In the genomic region with DNA sequence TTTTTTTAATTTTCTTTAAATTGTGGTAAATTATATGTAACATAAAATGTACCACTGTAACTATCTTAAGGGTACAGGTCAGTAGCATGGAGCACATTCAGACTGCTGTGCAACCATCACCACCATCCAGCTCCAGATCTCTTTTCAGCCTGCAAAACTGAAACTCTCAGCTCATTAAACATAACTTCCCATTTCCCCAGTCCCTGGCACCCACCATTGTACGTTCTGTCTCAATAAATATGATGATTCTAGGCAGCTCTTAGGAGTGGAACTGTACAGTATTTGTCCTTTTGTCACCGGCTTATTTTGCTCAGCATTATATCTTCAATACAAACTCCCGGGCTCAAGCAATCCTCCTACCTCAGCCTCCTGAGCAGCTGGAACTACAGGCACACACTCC, we compare ENCODE assay signal across 11 cellular contexts. TPM values are rescaled to one million over a fixed set of nuclear protein-coding genes. Genes with fewer than 3 reads are reported as not detected.
DNase-seq lines count a peak whose midpoint lies in the region; ATAC-seq and TF ChIP-seq lines count a peak whose summit lies in the region.
"Had no signal": no experiment of that assay in that cellular context is flagged by ENCODE, and none has a peak within 500 bp of the region (broad histone marks: within the 10 kb centered on the region; RNA-seq: fewer than 3 reads in every experiment).

No MANE protein-coding gene starts in this region.

- H3K9ac ChIP-seq in colonic mucosa (ENCODE audit: low read depth in 2 of 2, low read length in 2 of 2) = peak overlapping the region in 1 of 2 donors; percentile 71

- intact Hi-C loops in activated CD4-positive, alpha-beta T cell treated with anti-CD3 and anti-CD28 coated beads for 36 hours (cut with DNase I, micrococcal nuclease) = loop anchor here in 1 of 2 experiments (1.0 kb wide), 1 partner anchor 34 kb away; no protein-coding TSS in a partner anchor
- intact Hi-C loops in colonic mucosa (cut with DNase I) = no loop called here

- H3K27ac ChIP-seq in colonic mucosa (peak overlapping the region; percentile 86), RWPE1 (no peak overlapping the region)
- H3K27ac ChIP-seq: epithelial cell of prostate had no signal

- TF ChIP-seq CTCF in colonic mucosa (IDR thresholded peaks at IDR 0.05) (no peak), RWPE1 (conservative IDR thresholded peaks at IDR 0.05; ENCODE audit: low read depth) (no peak)

- H3K9me3 Mint-ChIP-seq in activated CD4-positive, alpha-beta T cell treated with anti-CD3 and anti-CD28 coated beads for 36 hours (ENCODE audit: low read depth) = no peaks in the 10 kb centered on the region
- no peaks in the 10 kb centered on the region for H3K9me3 Mint-ChIP-seq in stimulated activated effector memory CD8-positive, alpha-beta T cell treated with anti-CD3 and anti-CD28 coated beads, Interleukin-12 subunit alpha, Interleukin-12 subunit beta, amount 100 ng/mL, for 72 hours

- peak overlapping the region; percentile 99 for H3K27ac Mint-ChIP-seq in activated CD4-positive, alpha-beta T cell treated with anti-CD3 and anti-CD28 coated beads for 36 hours
- peak overlapping the region; percentile 98 for H3K27ac Mint-ChIP-seq in stimulated activated effector memory CD8-positive, alpha-beta T cell treated with anti-CD3 and anti-CD28 coated beads, Interleukin-12 subunit alpha, Interleukin-12 subunit beta, amount 100 ng/mL, for 72 hours

- ATAC-seq in activated CD4-positive, alpha-beta T cell treated with anti-CD3 and anti-CD28 coated beads for 36 hours = no peak
- ATAC-seq in stimulated activated effector memory CD8-positive, alpha-beta T cell treated with anti-CD3 and anti-CD28 coated beads, Interleukin-12 subunit alpha, Interleukin-12 subunit beta, amount 100 ng/mL, for 72 hours = no peak
- ATAC-seq in HG03039 (IDR thresholded peaks at IDR 0.05; ENCODE audit: unreplicated experiment) = no peak
- no peak for ATAC-seq in GM18909 (IDR thresholded peaks at IDR 0.05; ENCODE audit: poor library complexity, unreplicated experiment)

- H3K27me3 Mint-ChIP-seq in activated CD4-positive, alpha-beta T cell treated with anti-CD3 and anti-CD28 coated beads for 36 hours = no peaks in the 10 kb centered on the region

- DNase-seq in activated CD4-positive, alpha-beta T cell treated with anti-CD3 and anti-CD28 coated beads for 36 hours = no peak
- DNase-seq in activated CD4-positive, alpha-beta T cell treated with anti-CD3 and anti-CD28 coated beads for 48 hours = no peak
- peak; percentile 85 for DNase-seq in NOMO-1 treated with DMSO at 0.1 percent for 48 hours (lab: John Stamatoyannopoulos, UW; ENCODE audit: unreplicated experiment)
- DNase-seq in colonic mucosa = no peak
- no peak for DNase-seq in stimulated activated effector memory CD8-positive, alpha-beta T cell treated with anti-CD3 and anti-CD28 coated beads, Interleukin-12 subunit alpha, Interleukin-12 subunit beta, amount 100 ng/mL, for 72 hours (ENCODE audit: low spot score in 2 of 2)
- no peak for DNase-seq in RWPE1 (ENCODE audit: low spot score)
- DNase-seq: IMR-90, NCI-H446 had no signal

- POLR2A ChIA-PET in activated CD4-positive, alpha-beta T cell treated with anti-CD3 and anti-CD28 coated beads for 36 hours (lab: Charles Lee) = interaction anchor here (0.9 kb wide), 1 partner anchor 10 kb away, joined by 6 read pairs; no protein-coding TSS in a partner anchor
- POLR2A ChIA-PET in RWPE1 (lab: Yijun Ruan, JAX; ENCODE audit: low non-redundant PET) = no interaction called here

- H3K36me3 Mint-ChIP-seq in activated CD4-positive, alpha-beta T cell treated with anti-CD3 and anti-CD28 coated beads for 36 hours (ENCODE audit: low read depth) = peaks cover 58% of the 10 kb centered on the region
- H3K36me3 Mint-ChIP-seq in stimulated activated effector memory CD8-positive, alpha-beta T cell treated with anti-CD3 and anti-CD28 coated beads, Interleukin-12 subunit alpha, Interleukin-12 subunit beta, amount 100 ng/mL, for 72 hours = peaks cover 73% of the 10 kb centered on the region

- no peaks in the 10 kb centered on the region for H3K27me3 ChIP-seq in colonic mucosa

- peaks cover 7% of the 10 kb centered on the region for H3K4me1 ChIP-seq in colonic mucosa

- CTCF ChIA-PET in activated CD4-positive, alpha-beta T cell treated with anti-CD3 and anti-CD28 coated beads for 36 hours (lab: Charles Lee) = interaction anchor here (0.6 to 3.4 kb wide), 8 partner anchors 26 to 1899 kb away, joined by 3 to 40 read pairs (median 3); no protein-coding TSS in a partner anchor
- CTCF ChIA-PET in RWPE1 (lab: Yijun Ruan, JAX) = interaction anchor here (0.6 kb wide), 2 partner anchors 506 to 905 kb away, joined by 3 to 5 read pairs; no protein-coding TSS in a partner anchor

- H3K9me3 ChIP-seq in colonic mucosa = no peaks in the 10 kb centered on the region

- peak overlapping the region; percentile 92 for H3K4me3 Mint-ChIP-seq in activated CD4-positive, alpha-beta T cell treated with anti-CD3 and anti-CD28 coated beads for 36 hours
- H3K4me3 Mint-ChIP-seq in stimulated activated effector memory CD8-positive, alpha-beta T cell treated with anti-CD3 and anti-CD28 coated beads, Interleukin-12 subunit alpha, Interleukin-12 subunit beta, amount 100 ng/mL, for 72 hours = peak overlapping the region; percentile 93

- no peak overlapping the region for H3K4me3 ChIP-seq in colonic mucosa

- no peaks in the 10 kb centered on the region for H3K36me3 ChIP-seq in colonic mucosa

- H3K4me1 Mint-ChIP-seq in activated CD4-positive, alpha-beta T cell treated with anti-CD3 and anti-CD28 coated beads for 36 hours = peaks cover 63% of the 10 kb centered on the region
- H3K4me1 Mint-ChIP-seq in stimulated activated effector memory CD8-positive, alpha-beta T cell treated with anti-CD3 and anti-CD28 coated beads, Interleukin-12 subunit alpha, Interleukin-12 subunit beta, amount 100 ng/mL, for 72 hours = peaks cover 58% of the 10 kb centered on the region

RNA-seq across cellular contexts. Expression of a gene that starts 1.5 kb away (rescaled TPM):
- 10 to 100 TPM; 72.2 to 89.9 TPM for total RNA-seq in activated CD4-positive, alpha-beta T cell treated with anti-CD3 and anti-CD28 coated beads for 36 hours
- 1 to 10 TPM; 4.3 to 4.9 TPM for total RNA-seq in colonic mucosa

Comparison
In these comparisons a context has a peak if more than half of its experiments do, and no peak if none do; other contexts are left out.
1. RNA of a gene that starts 1.5 kb away (total RNA-seq): 72.2 to 89.9 TPM in activated CD4-positive, alpha-beta T cell treated with anti-CD3 and anti-CD28 coated beads for 36 hours; 4.3 to 4.9 TPM in colonic mucosa; every median in the first group is over 10 times any median in the second.